In genomic region chr20:29079769-29080690, GRCh38 we compare ENCODE assay signal across 9 cellular contexts.
DNase-seq lines count a peak whose midpoint lies in the region; ATAC-seq and TF ChIP-seq lines count a peak whose summit lies in the region.
"Had no signal": no experiment of that assay in that cellular context is flagged by ENCODE, and none has a peak within 500 bp of the region (broad histone marks: within the 10 kb centered on the region; RNA-seq: fewer than 3 reads in every experiment).

No MANE protein-coding gene starts in this region.

- peak; percentile 18 for DNase-seq in stimulated activated CD4-positive, alpha-beta T cell treated with anti-CD3 and anti-CD28 coated beads, Interleukin-12 subunit alpha, Interleukin-12 subunit beta, amount 100 ng/mL, for 4 hours
- no peak for DNase-seq in stimulated activated CD4-positive, alpha-beta T cell treated with anti-CD3 and anti-CD28 coated beads, Interleukin-2, amount 100 ng/mL, for 48 hours
- no peak for DNase-seq in activated naive CD8-positive, alpha-beta T cell treated with anti-CD3 and anti-CD28 coated beads, Interleukin-2, amount 50 U/mL, for 24 hours
- DNase-seq in lower lobe of right lung (no peak), NCI-H1436 treated with DMSO at 0.1 percent for 48 hours (lab: John Stamatoyannopoulos, UW) (no peak), DMS53 (lab: John Stamatoyannopoulos, UW) (no peak), SHP77 (lab: John Stamatoyannopoulos, UW) (no peak)

- no peaks in the 10 kb centered on the region for H3K4me1 Mint-ChIP-seq in activated naive CD8-positive, alpha-beta T cell treated with anti-CD3 and anti-CD28 coated beads, Interleukin-2, amount 50 U/mL, for 24 hours

- H3K27me3 Mint-ChIP-seq in activated naive CD8-positive, alpha-beta T cell treated with anti-CD3 and anti-CD28 coated beads, Interleukin-2, amount 50 U/mL, for 24 hours, result no peaks in the 10 kb centered on the region

- H3K36me3 Mint-ChIP-seq in activated naive CD8-positive, alpha-beta T cell treated with anti-CD3 and anti-CD28 coated beads, Interleukin-2, amount 50 U/mL, for 24 hours (ENCODE audit: low read depth), result no peaks in the 10 kb centered on the region

- no peak for ATAC-seq in activated naive CD8-positive, alpha-beta T cell treated with anti-CD3 and anti-CD28 coated beads, Interleukin-2, amount 50 U/mL, for 24 hours
- ATAC-seq in lower lobe of right lung (peak; percentile 70 to 81), HG03460 (IDR thresholded peaks at IDR 0.05; ENCODE audit: unreplicated experiment) (no peak)

- TF ChIP-seq CTCF in lower lobe of right lung (IDR thresholded peaks at IDR 0.05), result no peak

- intact Hi-C loops in lower lobe of right lung (cut with DNase I), result no loop called here

- peak overlapping the region; percentile 21 for H3K4me3 ChIP-seq in lower lobe of right lung

- H3K27ac Mint-ChIP-seq in activated naive CD8-positive, alpha-beta T cell treated with anti-CD3 and anti-CD28 coated beads, Interleukin-2, amount 50 U/mL, for 24 hours, result no peak overlapping the region

- peaks cover 40% of the 10 kb centered on the region for H3K9me3 Mint-ChIP-seq in activated naive CD8-positive, alpha-beta T cell treated with anti-CD3 and anti-CD28 coated beads, Interleukin-2, amount 50 U/mL, for 24 hours

- no peaks in the 10 kb centered on the region for H3K36me3 ChIP-seq in lower lobe of right lung
- H3K36me3 ChIP-seq: Peyer's patch had no signal

- H3K27ac ChIP-seq in lower lobe of right lung, result no peak overlapping the region

- H3K27me3 ChIP-seq in lower lobe of right lung (ENCODE audit: low read depth), result no peaks in the 10 kb centered on the region
- H3K27me3 ChIP-seq: Peyer's patch had no signal

- H3K4me1 ChIP-seq in lower lobe of right lung, result no peaks in the 10 kb centered on the region
- H3K4me1 ChIP-seq: Peyer's patch had no signal

- peak overlapping the region; percentile 28 for H3K4me3 Mint-ChIP-seq in activated naive CD8-positive, alpha-beta T cell treated with anti-CD3 and anti-CD28 coated beads, Interleukin-2, amount 50 U/mL, for 24 hours

- peaks cover 3% of the 10 kb centered on the region for H3K9me3 ChIP-seq in lower lobe of right lung

Comparison
In these comparisons a context has a peak if more than half of its experiments do, and no peak if none do; other contexts are left out.
1. ATAC-seq: peak in lower lobe of right lung (2 of 2); none in activated naive CD8-positive, alpha-beta T cell treated with anti-CD3 and anti-CD28 coated beads, Interleukin-2, amount 50 U/mL, for 24 hours (single experiment) and HG03460 (single experiment).